Comparison of ENCODE assay signal across 9 cellular contexts in the genomic region with DNA sequence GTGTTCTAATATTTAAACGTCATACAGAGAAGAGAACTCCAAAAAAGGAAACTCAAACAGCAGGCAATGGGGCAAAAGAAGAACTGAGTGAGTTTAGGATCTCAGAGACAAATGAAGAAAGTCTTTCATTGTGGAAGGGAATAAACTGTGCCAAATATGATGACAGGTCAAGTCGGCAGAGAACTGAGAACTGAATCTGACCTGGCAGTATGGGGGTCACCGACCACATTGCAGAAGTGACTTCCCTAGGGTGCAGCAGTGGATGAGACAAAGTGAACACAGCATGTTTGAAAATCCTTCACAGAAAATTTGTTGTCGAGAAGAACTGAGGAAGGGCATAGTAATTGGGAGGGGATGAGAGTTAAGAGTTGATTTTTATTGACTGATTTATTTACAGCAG. TPM values are rescaled to one million over a fixed set of nuclear protein-coding genes. Genes with fewer than 3 reads are reported as not detected.
DNase-seq lines count a peak whose midpoint lies in the region; ATAC-seq and TF ChIP-seq lines count a peak whose summit lies in the region.
"Had no signal": no experiment of that assay in that cellular context is flagged by ENCODE, and none has a peak within 500 bp of the region (broad histone marks: within the 10 kb centered on the region; RNA-seq: fewer than 3 reads in every experiment).

No MANE protein-coding gene starts in this region.

- H3K4me2 ChIP-seq in OCI-LY3 (ENCODE audit: low read length): peak overlapping the region; percentile 73

- no peak for TF ChIP-seq CTCF in OCI-LY3 (IDR thresholded peaks at IDR 0.05; ENCODE audit: low read depth, low read length)

- H3K27me3 ChIP-seq in OCI-LY3 (ENCODE audit: low read depth, low read length): no peaks in the 10 kb centered on the region

- ATAC-seq in GM19328 (IDR thresholded peaks at IDR 0.05; ENCODE audit: unreplicated experiment) (peak; percentile 44), HG02885 (IDR thresholded peaks at IDR 0.05; ENCODE audit: poor library complexity, unreplicated experiment) (peak; percentile 64), sciatic nerve (peak; percentile 86), left ventricle myocardium superior (no peak), GM19467 (IDR thresholded peaks at IDR 0.05; ENCODE audit: unreplicated experiment) (no peak)

- peaks cover 27% of the 10 kb centered on the region for H3K36me3 ChIP-seq in OCI-LY3 (replicated peaks; ENCODE audit: low read depth, low read length)

- H3K4me3 ChIP-seq in OCI-LY3 (ENCODE audit: low read length): peak overlapping the region; percentile 42

- H3K9ac ChIP-seq in OCI-LY3 (ENCODE audit: low read length): peak overlapping the region; percentile 54

- no peaks in the 10 kb centered on the region for H3K9me3 ChIP-seq in OCI-LY3 (ENCODE audit: insufficient read depth, low read length)

- intact Hi-C loops in sciatic nerve (cut with DNase I) (no loop called here), left ventricle myocardium superior (cut with micrococcal nuclease) (no loop called here)

- H2AFZ ChIP-seq in OCI-LY3 (ENCODE audit: low read depth, low read length): no peak overlapping the region

- H3K4me1 ChIP-seq in OCI-LY3 (ENCODE audit: low read length): peaks cover 41% of the 10 kb centered on the region

- H3K79me2 ChIP-seq in OCI-LY3 (ENCODE audit: low read length): no peaks in the 10 kb centered on the region

- H3K27ac ChIP-seq in OCI-LY3 (ENCODE audit: low read length): peak overlapping the region; percentile 86

- H4K20me1 ChIP-seq in OCI-LY3 (ENCODE audit: insufficient read depth, low read length): no peaks in the 10 kb centered on the region

- no peak for DNase-seq in sciatic nerve (ENCODE audit: low spot score)
- DNase-seq in left ventricle myocardium superior: no peak
- no peak for DNase-seq in stimulated activated CD4-positive, alpha-beta T cell treated with anti-CD3 and anti-CD28 coated beads, Interleukin-12 subunit alpha, Interleukin-12 subunit beta, amount 100 ng/mL, for 4 hours
- DNase-seq in NCI-H2029 treated with DMSO at 0.1 percent for 48 hours (lab: John Stamatoyannopoulos, UW): no peak
- DNase-seq: stimulated activated CD4-positive, alpha-beta T cell treated with anti-CD3 and anti-CD28 coated beads, Interleukin-4, amount 100 ng/mL, for 24 hours had no signal

RNA-seq across cellular contexts. Expression of gene TTC21B, which starts 55.8 kb away (rescaled TPM):
- total RNA-seq in sciatic nerve (36.8 TPM), left ventricle myocardium superior (14.7 TPM)

Comparison
In these comparisons a context has a peak if more than half of its experiments do, and no peak if none do; other contexts are left out.
1. ATAC-seq: peak in GM19328 (single experiment), HG02885 (single experiment) and sciatic nerve (single experiment); none in left ventricle myocardium superior (single experiment) and GM19467 (single experiment).